In genomic region chr12:49417558-49417957, GRCh38 we compare ENCODE assay signal across 24 cellular contexts.
"Had no signal": no experiment of that assay in that cellular context is flagged by ENCODE, and none has a peak within 500 bp of the region (broad histone marks: within the 10 kb centered on the region; RNA-seq: fewer than 3 reads in every experiment).

No MANE protein-coding gene starts in this region.

- DNase-seq: MG63, NCI-H1092, NCI-H1105 treated with DMSO at 0.1 percent for 48 hours, NCI-H1417 treated with DMSO at 0.1 percent for 48 hours, NCI-H146, NCI-H1694 treated with DMSO at 0.1 percent for 48 hours, NCI-H1930, NCI-H2081, NCI-H2171, NCI-H226, NCI-H446, NCI-H510A, NCI-H524 treated with DMSO at 0.1 percent for 48 hours, NCI-H69, NCI-H774, PC-3, SHP77 treated with DMSO at 0.1 percent for 48 hours had no signal

- H3K27me3 Mint-ChIP-seq: IgD-negative memory B cell had no signal

- H3K4me3 Mint-ChIP-seq: IgD-negative memory B cell had no signal

- H3K4me3 ChIP-seq: K562, MG63, SJSA1, SK-N-MC had no signal

- H3K4me2 ChIP-seq: KMS-11 had no signal

- H3K4me1 ChIP-seq: SJSA1 had no signal

- H3K36me3 ChIP-seq: MG63 had no signal

- H3K9me3 ChIP-seq: MG63, SJSA1 had no signal

- ATAC-seq: K562, Panc1, PC-3, Right ventricle myocardium inferior had no signal

- H3K27me3 ChIP-seq: MG63, SJSA1 had no signal

- H3K9me3 Mint-ChIP-seq: IgD-negative memory B cell had no signal

- H3K27ac Mint-ChIP-seq: IgD-negative memory B cell had no signal

- H3K9ac ChIP-seq: KMS-11 had no signal
